In genomic region chr1:43288785-43289466, GRCh38 we compare ENCODE assay signal across 25 cellular contexts. TPM values are rescaled to one million over a fixed set of nuclear protein-coding genes. Genes with fewer than 3 reads are reported as not detected.
"Had no signal": no experiment of that assay in that cellular context is flagged by ENCODE, and none has a peak within 500 bp of the region (broad histone marks: within the 10 kb centered on the region; RNA-seq: fewer than 3 reads in every experiment).

No MANE protein-coding gene starts in this region.

- H3K27ac ChIP-seq: ascending aorta, Peyer's patch had no signal

- H3K27me3 ChIP-seq: ascending aorta, body of pancreas, Peyer's patch had no signal

- DNase-seq: activated CD4-positive, alpha-beta T cell treated with anti-CD3 and anti-CD28 coated beads for 48 hours; activated CD4-positive, alpha-beta T cell treated with anti-CD3 and anti-CD28 coated beads, Interleukin-2, amount 50 U/mL, for 4 hours; activated CD4-positive, CD25-positive, alpha-beta regulatory T cell treated with anti-CD3 and anti-CD28 coated beads, Interleukin-2, amount 50 U/mL, for 72 hours; activated CD8-positive, alpha-beta memory T cell treated with anti-CD3 and anti-CD28 coated beads, Interleukin-2, amount 10 ng/mL, durations not matched to agents 7 days and 5 days; activated effector memory CD4-positive, alpha-beta T cell treated with Interleukin-2 at 50 U/mL for 16 hours; activated naive CD4-positive, alpha-beta T cell; activated T-cell treated with anti-CD3 and anti-CD28 coated beads, Interleukin-2, amount 50 U/mL, for 24 hours; body of pancreas; KG1; NCI-H1092 treated with DMSO at 0.1 percent for 48 hours; NCI-H1417 treated with DMSO at 0.1 percent for 48 hours; NCI-H2029 treated with DMSO at 0.1 percent for 48 hours; NCI-H345; NCI-H510A treated with DMSO at 0.1 percent for 48 hours; SHP77 treated with DMSO at 0.1 percent for 48 hours had no signal

- FAIRE-seq: bronchial epithelial cell had no signal

- H3K36me3 Mint-ChIP-seq: activated CD8-positive, alpha-beta memory T cell treated with anti-CD3 and anti-CD28 coated beads, Interleukin-2, amount 10 ng/mL, durations not matched to agents 7 days and 5 days; activated naive CD4-positive, alpha-beta T cell treated with anti-CD3 and anti-CD28 coated beads, Interleukin-2, amount 50 U/mL, for 24 hours had no signal

- ATAC-seq: activated CD8-positive, alpha-beta memory T cell treated with anti-CD3 and anti-CD28 coated beads, Interleukin-2, amount 10 ng/mL, durations not matched to agents 7 days and 5 days; body of pancreas had no signal

- H3K27me3 Mint-ChIP-seq: activated T-cell treated with anti-CD3 and anti-CD28 coated beads, Interleukin-2, amount 50 U/mL, for 24 hours had no signal

- H3K9me3 ChIP-seq: ascending aorta, body of pancreas, Peyer's patch had no signal

- H3K4me1 ChIP-seq: ascending aorta had no signal

- H3K4me3 Mint-ChIP-seq: activated CD8-positive, alpha-beta memory T cell treated with anti-CD3 and anti-CD28 coated beads, Interleukin-2, amount 10 ng/mL, durations not matched to agents 7 days and 5 days; activated naive CD4-positive, alpha-beta T cell treated with anti-CD3 and anti-CD28 coated beads, Interleukin-2, amount 50 U/mL, for 24 hours; activated T-cell treated with anti-CD3 and anti-CD28 coated beads, Interleukin-2, amount 50 U/mL, for 24 hours; activated T-helper 1 cell treated with anti-CD3 and anti-CD28 coated beads, Interleukin-12 subunit alpha, Interleukin-12 subunit beta, Interleukin-2, Interleukin-4 antibody, amounts not matched to agents 30 ng/mL and 10 ng/mL and 1 ng/mL, durations not matched to agents 14 hours and 24 hours and 36 hours; central memory CD8-positive, alpha-beta T cell; T-helper 1 cell treated with Interleukin-12 subunit alpha and Interleukin-12 subunit beta and Interleukin-4 antibody, amounts not matched to agents 30 μg/mL and 1 μg/mL, for 36 hours had no signal

- H3K4me3 ChIP-seq: ascending aorta, body of pancreas, Peyer's patch had no signal

- H3K27ac Mint-ChIP-seq: activated CD8-positive, alpha-beta memory T cell treated with anti-CD3 and anti-CD28 coated beads, Interleukin-2, amount 10 ng/mL, durations not matched to agents 7 days and 5 days; activated naive CD4-positive, alpha-beta T cell treated with anti-CD3 and anti-CD28 coated beads, Interleukin-2, amount 50 U/mL, for 24 hours; activated T-cell treated with anti-CD3 and anti-CD28 coated beads, Interleukin-2, amount 50 U/mL, for 24 hours; activated T-helper 1 cell treated with anti-CD3 and anti-CD28 coated beads, Interleukin-12 subunit alpha, Interleukin-12 subunit beta, Interleukin-2, Interleukin-4 antibody, amounts not matched to agents 30 ng/mL and 10 ng/mL and 1 ng/mL, durations not matched to agents 14 hours and 24 hours and 36 hours; T-helper 1 cell treated with Interleukin-12 subunit alpha and Interleukin-12 subunit beta and Interleukin-4 antibody, amounts not matched to agents 30 μg/mL and 1 μg/mL, for 36 hours had no signal

- H3K36me3 ChIP-seq: ascending aorta, Peyer's patch had no signal

- H3K9me3 Mint-ChIP-seq: activated naive CD4-positive, alpha-beta T cell treated with anti-CD3 and anti-CD28 coated beads, Interleukin-2, amount 50 U/mL, for 24 hours; activated T-cell treated with anti-CD3 and anti-CD28 coated beads, Interleukin-2, amount 50 U/mL, for 24 hours; activated T-helper 1 cell treated with anti-CD3 and anti-CD28 coated beads, Interleukin-12 subunit alpha, Interleukin-12 subunit beta, Interleukin-2, Interleukin-4 antibody, amounts not matched to agents 30 ng/mL and 10 ng/mL and 1 ng/mL, durations not matched to agents 14 hours and 24 hours and 36 hours; central memory CD8-positive, alpha-beta T cell; T-helper 1 cell treated with Interleukin-12 subunit alpha and Interleukin-12 subunit beta and Interleukin-4 antibody, amounts not matched to agents 30 μg/mL and 1 μg/mL, for 36 hours had no signal

- H3K4me1 Mint-ChIP-seq: activated CD8-positive, alpha-beta memory T cell treated with anti-CD3 and anti-CD28 coated beads, Interleukin-2, amount 10 ng/mL, durations not matched to agents 7 days and 5 days; activated naive CD4-positive, alpha-beta T cell treated with anti-CD3 and anti-CD28 coated beads, Interleukin-2, amount 50 U/mL, for 24 hours; central memory CD8-positive, alpha-beta T cell had no signal

RNA-seq across cellular contexts. Expression of gene C1orf210, which starts 3.5 kb away (rescaled TPM):
- total RNA-seq: activated CD8-positive, alpha-beta memory T cell treated with anti-CD3 and anti-CD28 coated beads, Interleukin-2, amount 10 ng/mL, durations not matched to agents 7 days and 5 days; activated T-helper 1 cell treated with anti-CD3 and anti-CD28 coated beads, Interleukin-12 subunit alpha, Interleukin-12 subunit beta, Interleukin-2, Interleukin-4 antibody, amounts not matched to agents 30 ng/mL and 10 ng/mL and 1 ng/mL, durations not matched to agents 14 hours and 24 hours and 36 hours; ascending aorta; LHCN-M2; M059J; SK-MEL-5 had no signal

RNA-seq across cellular contexts. Expression of gene TMEM125, which starts 19.1 kb away (rescaled TPM):
- total RNA-seq: activated CD8-positive, alpha-beta memory T cell treated with anti-CD3 and anti-CD28 coated beads, Interleukin-2, amount 10 ng/mL, durations not matched to agents 7 days and 5 days; activated T-helper 1 cell treated with anti-CD3 and anti-CD28 coated beads, Interleukin-12 subunit alpha, Interleukin-12 subunit beta, Interleukin-2, Interleukin-4 antibody, amounts not matched to agents 30 ng/mL and 10 ng/mL and 1 ng/mL, durations not matched to agents 14 hours and 24 hours and 36 hours; ascending aorta; LHCN-M2; M059J; SK-MEL-5 had no signal

RNA-seq across cellular contexts. Expression of gene MPL, which starts 48.7 kb away (rescaled TPM):
- total RNA-seq: activated CD8-positive, alpha-beta memory T cell treated with anti-CD3 and anti-CD28 coated beads, Interleukin-2, amount 10 ng/mL, durations not matched to agents 7 days and 5 days; activated T-helper 1 cell treated with anti-CD3 and anti-CD28 coated beads, Interleukin-12 subunit alpha, Interleukin-12 subunit beta, Interleukin-2, Interleukin-4 antibody, amounts not matched to agents 30 ng/mL and 10 ng/mL and 1 ng/mL, durations not matched to agents 14 hours and 24 hours and 36 hours; ascending aorta; body of pancreas; bronchial epithelial cell; LHCN-M2; M059J; Peyer's patch; SK-MEL-5 had no signal
